ENCODE assay signal across 2 cellular contexts in the genomic region with DNA sequence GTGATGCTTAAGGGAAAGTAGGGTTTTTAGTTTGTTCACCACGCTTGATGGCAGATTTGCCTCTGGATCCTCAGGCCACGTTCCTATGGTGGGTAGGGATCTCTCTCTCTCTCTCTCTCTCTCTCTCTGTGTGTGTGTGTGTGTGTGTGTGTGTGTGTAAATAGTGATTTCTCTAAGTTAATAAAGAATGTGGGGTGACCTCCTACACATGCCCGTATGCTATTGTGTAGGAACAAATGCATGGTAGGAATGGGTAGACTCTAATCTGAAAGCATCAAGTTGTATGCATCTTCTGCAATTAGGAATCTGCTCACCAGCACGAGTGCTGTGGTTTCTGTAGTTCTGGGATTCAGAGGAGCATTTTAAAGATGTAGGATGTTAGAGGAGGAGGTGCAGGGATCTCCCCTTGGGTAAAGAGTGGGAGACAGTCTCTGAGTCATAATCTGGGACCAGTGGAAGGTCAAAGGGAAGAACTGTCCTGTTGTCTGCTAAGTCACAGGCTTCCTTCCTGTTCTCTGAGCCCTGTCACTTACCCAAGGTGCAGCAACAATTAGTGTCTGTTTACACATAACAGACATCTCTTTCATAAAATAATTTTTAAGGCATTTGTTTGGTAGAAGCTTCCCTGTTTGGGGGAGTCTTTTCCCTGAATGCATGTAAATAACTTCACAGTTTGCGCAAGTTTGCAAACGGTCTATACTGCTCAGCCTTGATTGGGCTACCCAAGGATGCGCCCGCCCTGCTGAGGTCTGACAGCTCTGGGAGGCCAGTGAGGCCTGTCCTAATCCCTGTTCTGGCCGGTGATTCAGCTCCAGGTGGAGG.
TF ChIP-seq lines count a peak whose summit lies in the region.

No MANE protein-coding gene starts in this region.

TF ChIP-seq in HEK293, 187 proteins besides CTCF, POLR2A, EP300 and RAD21 (continued from another document):
- TF ChIP-seq ZXDB (tag by site-specific recombination; IDR thresholded peaks at IDR 0.05) (no peak), SP2 (tag by site-specific recombination; IDR thresholded peaks at IDR 0.05) (peak; percentile 43), ZFP41 (tag by site-specific recombination; IDR thresholded peaks at IDR 0.05; ENCODE audit: borderline replicate concordance) (no peak), EGR2 (tag by site-specific recombination; IDR thresholded peaks at IDR 0.05; ENCODE audit: low read depth) (peak; percentile 78), ZFHX2 (tag by site-specific recombination; conservative IDR thresholded peaks at IDR 0.05) (peak; percentile 84), ZNF121 (tag by site-specific recombination; IDR thresholded peaks at IDR 0.05) (no peak), MZF1 (tag by site-specific recombination; IDR thresholded peaks at IDR 0.05; ENCODE audit: borderline replicate concordance) (no peak), ZNF654 (tag by site-specific recombination; IDR thresholded peaks at IDR 0.05; ENCODE audit: low read depth) (no peak), ZFP37 (tag by site-specific recombination; IDR thresholded peaks at IDR 0.05) (no peak)
- TF ChIP-seq, protein P1, sequence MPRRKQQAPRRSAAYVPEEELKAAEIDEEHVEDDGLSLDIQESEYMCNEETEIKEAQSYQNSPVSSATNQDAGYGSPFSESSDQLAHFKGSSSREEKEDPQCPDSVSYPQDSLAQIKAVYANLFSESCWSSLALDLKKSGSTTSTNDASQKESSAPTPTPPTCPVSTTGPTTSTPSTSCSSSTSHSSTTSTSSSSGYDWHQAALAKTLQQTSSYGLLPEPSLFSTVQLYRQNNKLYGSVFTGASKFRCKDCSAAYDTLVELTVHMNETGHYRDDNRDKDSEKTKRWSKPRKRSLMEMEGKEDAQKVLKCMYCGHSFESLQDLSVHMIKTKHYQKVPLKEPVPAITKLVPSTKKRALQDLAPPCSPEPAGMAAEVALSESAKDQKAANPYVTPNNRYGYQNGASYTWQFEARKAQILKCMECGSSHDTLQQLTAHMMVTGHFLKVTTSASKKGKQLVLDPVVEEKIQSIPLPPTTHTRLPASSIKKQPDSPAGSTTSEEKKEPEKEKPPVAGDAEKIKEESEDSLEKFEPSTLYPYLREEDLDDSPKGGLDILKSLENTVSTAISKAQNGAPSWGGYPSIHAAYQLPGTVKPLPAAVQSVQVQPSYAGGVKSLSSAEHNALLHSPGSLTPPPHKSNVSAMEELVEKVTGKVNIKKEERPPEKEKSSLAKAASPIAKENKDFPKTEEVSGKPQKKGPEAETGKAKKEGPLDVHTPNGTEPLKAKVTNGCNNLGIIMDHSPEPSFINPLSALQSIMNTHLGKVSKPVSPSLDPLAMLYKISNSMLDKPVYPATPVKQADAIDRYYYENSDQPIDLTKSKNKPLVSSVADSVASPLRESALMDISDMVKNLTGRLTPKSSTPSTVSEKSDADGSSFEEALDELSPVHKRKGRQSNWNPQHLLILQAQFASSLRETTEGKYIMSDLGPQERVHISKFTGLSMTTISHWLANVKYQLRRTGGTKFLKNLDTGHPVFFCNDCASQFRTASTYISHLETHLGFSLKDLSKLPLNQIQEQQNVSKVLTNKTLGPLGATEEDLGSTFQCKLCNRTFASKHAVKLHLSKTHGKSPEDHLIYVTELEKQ (tag by site-specific recombination; IDR thresholded peaks at IDR 0.05; ENCODE audit: borderline replicate concordance), result no peak
TF ChIP-seq in HEK293: peak in this region for 5.

TF ChIP-seq in WTC11, 78 proteins besides CTCF, POLR2A, EP300 and RAD21 (continued from another document):
- TF ChIP-seq, protein P2, sequence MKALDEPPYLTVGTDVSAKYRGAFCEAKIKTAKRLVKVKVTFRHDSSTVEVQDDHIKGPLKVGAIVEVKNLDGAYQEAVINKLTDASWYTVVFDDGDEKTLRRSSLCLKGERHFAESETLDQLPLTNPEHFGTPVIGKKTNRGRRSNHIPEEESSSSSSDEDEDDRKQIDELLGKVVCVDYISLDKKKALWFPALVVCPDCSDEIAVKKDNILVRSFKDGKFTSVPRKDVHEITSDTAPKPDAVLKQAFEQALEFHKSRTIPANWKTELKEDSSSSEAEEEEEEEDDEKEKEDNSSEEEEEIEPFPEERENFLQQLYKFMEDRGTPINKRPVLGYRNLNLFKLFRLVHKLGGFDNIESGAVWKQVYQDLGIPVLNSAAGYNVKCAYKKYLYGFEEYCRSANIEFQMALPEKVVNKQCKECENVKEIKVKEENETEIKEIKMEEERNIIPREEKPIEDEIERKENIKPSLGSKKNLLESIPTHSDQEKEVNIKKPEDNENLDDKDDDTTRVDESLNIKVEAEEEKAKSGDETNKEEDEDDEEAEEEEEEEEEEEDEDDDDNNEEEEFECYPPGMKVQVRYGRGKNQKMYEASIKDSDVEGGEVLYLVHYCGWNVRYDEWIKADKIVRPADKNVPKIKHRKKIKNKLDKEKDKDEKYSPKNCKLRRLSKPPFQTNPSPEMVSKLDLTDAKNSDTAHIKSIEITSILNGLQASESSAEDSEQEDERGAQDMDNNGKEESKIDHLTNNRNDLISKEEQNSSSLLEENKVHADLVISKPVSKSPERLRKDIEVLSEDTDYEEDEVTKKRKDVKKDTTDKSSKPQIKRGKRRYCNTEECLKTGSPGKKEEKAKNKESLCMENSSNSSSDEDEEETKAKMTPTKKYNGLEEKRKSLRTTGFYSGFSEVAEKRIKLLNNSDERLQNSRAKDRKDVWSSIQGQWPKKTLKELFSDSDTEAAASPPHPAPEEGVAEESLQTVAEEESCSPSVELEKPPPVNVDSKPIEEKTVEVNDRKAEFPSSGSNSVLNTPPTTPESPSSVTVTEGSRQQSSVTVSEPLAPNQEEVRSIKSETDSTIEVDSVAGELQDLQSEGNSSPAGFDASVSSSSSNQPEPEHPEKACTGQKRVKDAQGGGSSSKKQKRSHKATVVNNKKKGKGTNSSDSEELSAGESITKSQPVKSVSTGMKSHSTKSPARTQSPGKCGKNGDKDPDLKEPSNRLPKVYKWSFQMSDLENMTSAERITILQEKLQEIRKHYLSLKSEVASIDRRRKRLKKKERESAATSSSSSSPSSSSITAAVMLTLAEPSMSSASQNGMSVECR (CRISPR knock-in tag; IDR thresholded peaks at IDR 0.05; ENCODE audit: borderline replicate concordance), result no peak
- TF ChIP-seq, protein P3, sequence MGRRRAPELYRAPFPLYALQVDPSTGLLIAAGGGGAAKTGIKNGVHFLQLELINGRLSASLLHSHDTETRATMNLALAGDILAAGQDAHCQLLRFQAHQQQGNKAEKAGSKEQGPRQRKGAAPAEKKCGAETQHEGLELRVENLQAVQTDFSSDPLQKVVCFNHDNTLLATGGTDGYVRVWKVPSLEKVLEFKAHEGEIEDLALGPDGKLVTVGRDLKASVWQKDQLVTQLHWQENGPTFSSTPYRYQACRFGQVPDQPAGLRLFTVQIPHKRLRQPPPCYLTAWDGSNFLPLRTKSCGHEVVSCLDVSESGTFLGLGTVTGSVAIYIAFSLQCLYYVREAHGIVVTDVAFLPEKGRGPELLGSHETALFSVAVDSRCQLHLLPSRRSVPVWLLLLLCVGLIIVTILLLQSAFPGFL (CRISPR knock-in tag; IDR thresholded peaks at IDR 0.05; ENCODE audit: borderline replicate concordance), result no peak
TF ChIP-seq in WTC11: peak in this region for 0.
